Comparison of ENCODE assay signal across 2 cellular contexts in genomic region chr2:74444498-74445318, GRCh38.
TF ChIP-seq lines count a peak whose summit lies in the region.

No MANE protein-coding gene starts in this region.

TF ChIP-seq in HEK293, 187 proteins besides CTCF, POLR2A, EP300 and RAD21:
- no peak for TF ChIP-seq ZNF488 (tag by site-specific recombination; IDR thresholded peaks at IDR 0.05)
- TF ChIP-seq FEZF1 (tag by site-specific recombination; IDR thresholded peaks at IDR 0.05), result peak; percentile 27; the same call in 1 of the 2 replicates
- 0 out of 2 replicates have a peak, but pooled peaks have one; percentile 9 for TF ChIP-seq ZNF664 (tag by site-specific recombination; IDR thresholded peaks at IDR 0.05)

TF ChIP-seq in endothelial cell of umbilical vein, 7 proteins besides CTCF, POLR2A, EP300 and RAD21:
- no peak for TF ChIP-seq MAX (IDR thresholded peaks at IDR 0.05; ENCODE audit: insufficient read depth, insufficient read length)
- no peak for TF ChIP-seq JUN (IDR thresholded peaks at IDR 0.05; ENCODE audit: borderline replicate concordance, insufficient read depth, insufficient read length, low read depth)
- no peak for TF ChIP-seq EZH2 (IDR thresholded peaks at IDR 0.05; ENCODE audit: borderline replicate concordance, low read depth, low read length, severe bottlenecking)
- TF ChIP-seq GATA2 (IDR thresholded peaks at IDR 0.05; ENCODE audit: insufficient read depth, insufficient read length, low read depth, low read length), result no peak
- TF ChIP-seq FOS (IDR thresholded peaks at IDR 0.05; ENCODE audit: borderline replicate concordance, insufficient read depth, low read length), result no peak
- no peak for TF ChIP-seq POLR2AphosphoS5 (IDR thresholded peaks at IDR 0.05; ENCODE audit: insufficient read depth, low read depth, low read length)
- TF ChIP-seq MYC (IDR thresholded peaks at IDR 0.05; ENCODE audit: low read depth, low read length), result no peak
